In the genomic region with DNA sequence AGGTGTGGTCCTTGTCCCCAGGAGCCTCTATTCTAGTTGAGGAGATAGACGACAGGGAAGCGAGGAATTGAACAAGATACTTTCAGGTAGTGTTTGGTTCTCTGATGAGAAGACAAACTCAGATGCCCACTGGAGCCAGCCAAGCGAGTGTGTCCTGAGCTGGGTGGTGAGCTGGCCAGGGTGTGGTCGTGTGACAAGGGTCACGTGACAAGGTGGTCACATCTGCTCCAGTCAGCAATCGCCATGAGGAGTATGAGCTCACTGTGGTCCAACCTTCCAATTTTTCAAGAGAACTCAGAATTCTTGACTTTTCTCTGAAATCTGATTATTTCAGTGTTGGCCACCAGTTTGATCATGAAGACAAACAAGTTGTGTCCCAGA, we compare ENCODE assay signal across 1 cellular context.
TF ChIP-seq lines count a peak whose summit lies in the region.

No MANE protein-coding gene starts in this region.

TF ChIP-seq in WTC11, 78 proteins besides CTCF, POLR2A, EP300 and RAD21 (continued from another document):
- TF ChIP-seq, protein P1, sequence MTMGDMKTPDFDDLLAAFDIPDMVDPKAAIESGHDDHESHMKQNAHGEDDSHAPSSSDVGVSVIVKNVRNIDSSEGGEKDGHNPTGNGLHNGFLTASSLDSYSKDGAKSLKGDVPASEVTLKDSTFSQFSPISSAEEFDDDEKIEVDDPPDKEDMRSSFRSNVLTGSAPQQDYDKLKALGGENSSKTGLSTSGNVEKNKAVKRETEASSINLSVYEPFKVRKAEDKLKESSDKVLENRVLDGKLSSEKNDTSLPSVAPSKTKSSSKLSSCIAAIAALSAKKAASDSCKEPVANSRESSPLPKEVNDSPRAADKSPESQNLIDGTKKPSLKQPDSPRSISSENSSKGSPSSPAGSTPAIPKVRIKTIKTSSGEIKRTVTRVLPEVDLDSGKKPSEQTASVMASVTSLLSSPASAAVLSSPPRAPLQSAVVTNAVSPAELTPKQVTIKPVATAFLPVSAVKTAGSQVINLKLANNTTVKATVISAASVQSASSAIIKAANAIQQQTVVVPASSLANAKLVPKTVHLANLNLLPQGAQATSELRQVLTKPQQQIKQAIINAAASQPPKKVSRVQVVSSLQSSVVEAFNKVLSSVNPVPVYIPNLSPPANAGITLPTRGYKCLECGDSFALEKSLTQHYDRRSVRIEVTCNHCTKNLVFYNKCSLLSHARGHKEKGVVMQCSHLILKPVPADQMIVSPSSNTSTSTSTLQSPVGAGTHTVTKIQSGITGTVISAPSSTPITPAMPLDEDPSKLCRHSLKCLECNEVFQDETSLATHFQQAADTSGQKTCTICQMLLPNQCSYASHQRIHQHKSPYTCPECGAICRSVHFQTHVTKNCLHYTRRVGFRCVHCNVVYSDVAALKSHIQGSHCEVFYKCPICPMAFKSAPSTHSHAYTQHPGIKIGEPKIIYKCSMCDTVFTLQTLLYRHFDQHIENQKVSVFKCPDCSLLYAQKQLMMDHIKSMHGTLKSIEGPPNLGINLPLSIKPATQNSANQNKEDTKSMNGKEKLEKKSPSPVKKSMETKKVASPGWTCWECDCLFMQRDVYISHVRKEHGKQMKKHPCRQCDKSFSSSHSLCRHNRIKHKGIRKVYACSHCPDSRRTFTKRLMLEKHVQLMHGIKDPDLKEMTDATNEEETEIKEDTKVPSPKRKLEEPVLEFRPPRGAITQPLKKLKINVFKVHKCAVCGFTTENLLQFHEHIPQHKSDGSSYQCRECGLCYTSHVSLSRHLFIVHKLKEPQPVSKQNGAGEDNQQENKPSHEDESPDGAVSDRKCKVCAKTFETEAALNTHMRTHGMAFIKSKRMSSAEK (CRISPR knock-in tag; IDR thresholded peaks at IDR 0.05; ENCODE audit: borderline replicate concordance), result no peak
- no peak for TF ChIP-seq MYBL2 (CRISPR knock-in tag; IDR thresholded peaks at IDR 0.05)
- TF ChIP-seq, protein P2, sequence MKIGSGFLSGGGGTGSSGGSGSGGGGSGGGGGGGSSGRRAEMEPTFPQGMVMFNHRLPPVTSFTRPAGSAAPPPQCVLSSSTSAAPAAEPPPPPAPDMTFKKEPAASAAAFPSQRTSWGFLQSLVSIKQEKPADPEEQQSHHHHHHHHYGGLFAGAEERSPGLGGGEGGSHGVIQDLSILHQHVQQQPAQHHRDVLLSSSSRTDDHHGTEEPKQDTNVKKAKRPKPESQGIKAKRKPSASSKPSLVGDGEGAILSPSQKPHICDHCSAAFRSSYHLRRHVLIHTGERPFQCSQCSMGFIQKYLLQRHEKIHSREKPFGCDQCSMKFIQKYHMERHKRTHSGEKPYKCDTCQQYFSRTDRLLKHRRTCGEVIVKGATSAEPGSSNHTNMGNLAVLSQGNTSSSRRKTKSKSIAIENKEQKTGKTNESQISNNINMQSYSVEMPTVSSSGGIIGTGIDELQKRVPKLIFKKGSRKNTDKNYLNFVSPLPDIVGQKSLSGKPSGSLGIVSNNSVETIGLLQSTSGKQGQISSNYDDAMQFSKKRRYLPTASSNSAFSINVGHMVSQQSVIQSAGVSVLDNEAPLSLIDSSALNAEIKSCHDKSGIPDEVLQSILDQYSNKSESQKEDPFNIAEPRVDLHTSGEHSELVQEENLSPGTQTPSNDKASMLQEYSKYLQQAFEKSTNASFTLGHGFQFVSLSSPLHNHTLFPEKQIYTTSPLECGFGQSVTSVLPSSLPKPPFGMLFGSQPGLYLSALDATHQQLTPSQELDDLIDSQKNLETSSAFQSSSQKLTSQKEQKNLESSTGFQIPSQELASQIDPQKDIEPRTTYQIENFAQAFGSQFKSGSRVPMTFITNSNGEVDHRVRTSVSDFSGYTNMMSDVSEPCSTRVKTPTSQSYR (CRISPR knock-in tag; IDR thresholded peaks at IDR 0.05), result no peak
